1 cellular context compared by ENCODE assay signal in the genomic region with DNA sequence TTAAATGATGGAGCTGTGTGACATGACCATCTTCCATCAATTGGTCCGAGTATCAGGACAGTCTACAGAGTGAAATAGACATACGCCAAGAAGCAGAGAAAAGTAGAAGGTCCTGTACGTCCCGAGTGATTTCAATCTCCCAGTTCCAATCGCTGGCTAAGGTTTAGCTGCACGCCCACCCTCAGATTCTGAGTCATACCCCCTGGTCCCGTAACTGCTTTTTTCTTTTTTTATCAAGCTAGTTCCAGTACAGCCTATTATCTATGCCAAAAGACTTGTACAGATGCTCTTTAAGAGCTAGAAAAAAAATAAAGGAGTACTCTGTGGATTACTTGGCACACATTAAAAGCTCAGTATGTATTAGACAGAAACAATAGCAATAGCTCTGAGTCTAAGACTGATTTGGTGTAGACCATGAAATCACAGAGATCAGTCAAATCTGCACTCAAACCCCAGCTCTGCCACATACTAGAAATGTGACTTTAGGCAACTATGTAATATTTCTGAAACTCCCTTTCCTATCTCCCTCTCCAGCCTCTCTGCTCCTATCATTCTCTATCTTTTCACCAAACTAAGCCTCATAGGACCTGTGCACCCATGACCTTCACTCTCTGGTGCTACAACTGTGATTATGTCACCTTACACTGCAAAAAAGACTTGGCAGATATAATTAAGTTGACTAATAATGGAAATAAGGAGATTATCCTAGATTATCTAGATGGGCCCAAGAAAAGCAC.
A peak's percentile ranks its signal among the peaks of the same experiment; 100 is the strongest.
TF ChIP-seq lines count a peak whose summit lies in the region.
"Not testable (repeated sequence)": the region's sequence is repeated elsewhere in the genome, so short reads cannot be mapped to it uniquely, and the experiment has no call there.

No MANE protein-coding gene starts in this region.

TF ChIP-seq in K562, 482 proteins besides CTCF, POLR2A, EP300 and RAD21 (continued from another document):
- TF ChIP-seq, protein P1, sequence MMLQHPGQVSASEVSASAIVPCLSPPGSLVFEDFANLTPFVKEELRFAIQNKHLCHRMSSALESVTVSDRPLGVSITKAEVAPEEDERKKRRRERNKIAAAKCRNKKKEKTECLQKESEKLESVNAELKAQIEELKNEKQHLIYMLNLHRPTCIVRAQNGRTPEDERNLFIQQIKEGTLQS (IDR thresholded peaks at IDR 0.05), result peak; percentile 56
- TF ChIP-seq, protein P1 (CRISPR knock-in tag; conservative IDR thresholded peaks at IDR 0.05), result not testable (repeated sequence)
- peak; percentile 48 for TF ChIP-seq CBFA2T2 (conservative IDR thresholded peaks at IDR 0.05)
- peak; percentile 39; the same call in 1 of the 2 replicates for TF ChIP-seq DPF2 (IDR thresholded peaks at IDR 0.05)
- TF ChIP-seq KDM1A (IDR thresholded peaks at IDR 0.05), result peak; percentile 75 to 82
- TF ChIP-seq, protein P2, sequence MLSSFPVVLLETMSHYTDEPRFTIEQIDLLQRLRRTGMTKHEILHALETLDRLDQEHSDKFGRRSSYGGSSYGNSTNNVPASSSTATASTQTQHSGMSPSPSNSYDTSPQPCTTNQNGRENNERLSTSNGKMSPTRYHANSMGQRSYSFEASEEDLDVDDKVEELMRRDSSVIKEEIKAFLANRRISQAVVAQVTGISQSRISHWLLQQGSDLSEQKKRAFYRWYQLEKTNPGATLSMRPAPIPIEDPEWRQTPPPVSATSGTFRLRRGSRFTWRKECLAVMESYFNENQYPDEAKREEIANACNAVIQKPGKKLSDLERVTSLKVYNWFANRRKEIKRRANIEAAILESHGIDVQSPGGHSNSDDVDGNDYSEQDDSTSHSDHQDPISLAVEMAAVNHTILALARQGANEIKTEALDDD (IDR thresholded peaks at IDR 0.05), result peak; percentile 2; the same call in 1 of the 2 replicates
- TF ChIP-seq CBFA2T3 (IDR thresholded peaks at IDR 0.05), result peak; percentile 62
- TF ChIP-seq SMARCA4 (IDR thresholded peaks at IDR 0.05), result 0 out of 2 replicates have a peak, but pooled peaks have one; percentile 5
- TF ChIP-seq ESRRA (IDR thresholded peaks at IDR 0.05; ENCODE audit: borderline replicate concordance, low read depth), result peak; percentile 50; the same call in 1 of the 2 replicates
- 0 out of 2 replicates have a peak, but pooled peaks have one; percentile 22 for TF ChIP-seq TAL1 (IDR thresholded peaks at IDR 0.05)
- TF ChIP-seq ZNF384 (IDR thresholded peaks at IDR 0.05; ENCODE audit: low read depth, low read length), result peak; percentile 70
- peak in 1 of 2 experiments; percentile 57; a peak in 2 of 4 replicates for TF ChIP-seq HDAC1 (IDR thresholded peaks at IDR 0.05)
- TF ChIP-seq ARID1B (IDR thresholded peaks at IDR 0.05), result peak; percentile 52
- 0 out of 2 replicates have a peak, but pooled peaks have one; percentile 1 for TF ChIP-seq NCOR1 (IDR thresholded peaks at IDR 0.05)
- TF ChIP-seq JUND (IDR thresholded peaks at IDR 0.05; ENCODE audit: borderline replicate concordance, low read depth, low read length), result peak; percentile 77
- TF ChIP-seq JUND (tag; IDR thresholded peaks at IDR 0.05; ENCODE audit: borderline replicate concordance, low read depth, low read length); NR2C2 (CRISPR knock-in tag; IDR thresholded peaks at IDR 0.05); NR2C1 (IDR thresholded peaks at IDR 0.05): not testable (repeated sequence)
- 0 out of 2 replicates have a peak, but pooled peaks have one; percentile 14 for TF ChIP-seq LEF1 (IDR thresholded peaks at IDR 0.05)
- 0 out of 2 replicates have a peak, but pooled peaks have one; percentile 19 for TF ChIP-seq NR2C2 (tag; IDR thresholded peaks at IDR 0.05)
- TF ChIP-seq NR2C1 (tag; IDR thresholded peaks at IDR 0.05), result 0 out of 2 replicates have a peak, but pooled peaks have one; percentile 26
- TF ChIP-seq LCOR (CRISPR knock-in tag; IDR thresholded peaks at IDR 0.05), result 0 out of 2 replicates have a peak, but pooled peaks have one; percentile 26
- 0 out of 2 replicates have a peak, but pooled peaks have one; percentile 15 for TF ChIP-seq ATF7 (IDR thresholded peaks at IDR 0.05)
- TF ChIP-seq FOSL1 (tag; conservative IDR thresholded peaks at IDR 0.05), result 0 out of 2 replicates have a peak, but pooled peaks have one; percentile 32
- peak in 1 of 2 experiments; percentile 24; a peak in 1 of 4 replicates for TF ChIP-seq RCOR1 (IDR thresholded peaks at IDR 0.05; ENCODE audit: borderline replicate concordance in 1 of 2, low read depth in 2 of 2, low read length in 2 of 2)
- 0 out of 4 replicates have a peak, but pooled peaks of 1 of the 2 experiments have one; percentile 17 for TF ChIP-seq TBL1XR1 (IDR thresholded peaks at IDR 0.05; ENCODE audit: low read length in 2 of 2)
